In the genomic region with DNA sequence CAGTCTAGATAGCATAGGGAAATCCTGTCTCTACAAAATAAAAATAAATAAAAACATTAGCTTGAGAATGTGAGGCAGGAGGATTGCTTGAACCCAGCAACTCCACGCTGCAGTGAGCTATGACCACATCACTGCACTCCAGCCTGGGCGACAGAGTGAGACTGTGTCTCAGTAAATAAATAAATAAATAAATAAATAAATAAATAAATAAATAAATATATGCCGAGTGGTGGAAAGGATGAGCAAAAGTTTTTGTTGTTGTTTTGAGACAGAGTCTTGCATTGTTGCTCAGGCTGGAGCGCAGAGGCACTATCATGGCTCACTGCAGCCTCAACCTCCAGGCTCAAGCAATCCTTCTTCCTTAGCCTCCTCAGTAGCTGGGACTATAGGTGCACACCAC, we compare ENCODE assay signal across 7 cellular contexts. TPM values are rescaled to one million over a fixed set of nuclear protein-coding genes. Genes with fewer than 3 reads are reported as not detected.
"Had no signal": no experiment of that assay in that cellular context is flagged by ENCODE, and none has a peak within 500 bp of the region (broad histone marks: within the 10 kb centered on the region; RNA-seq: fewer than 3 reads in every experiment).

No MANE protein-coding gene starts in this region.

- DNase-seq: IMR-90, KBM-7, KG1 had no signal

- ATAC-seq: HepG2, K562 had no signal

- H3K4me3 ChIP-seq: K562 had no signal

- H3K27ac ChIP-seq: HL-60 had no signal

- H3K4me3 Mint-ChIP-seq: IgD-negative memory B cell had no signal

- H3K4me1 Mint-ChIP-seq: IgD-negative memory B cell had no signal

- H3K27ac Mint-ChIP-seq: IgD-negative memory B cell had no signal

RNA-seq across cellular contexts. Expression of a gene that starts 53.4 kb away (rescaled TPM):
- total RNA-seq: HepG2 had no signal
- polyA plus RNA-seq: HepG2, IgD-negative memory B cell had no signal
